Comparison of ENCODE assay signal across 6 cellular contexts in genomic region chr10:95202865-95203264, GRCh38. TPM values are rescaled to one million over a fixed set of nuclear protein-coding genes. Genes with fewer than 3 reads are reported as not detected.
"Had no signal": no experiment of that assay in that cellular context is flagged by ENCODE, and none has a peak within 500 bp of the region (broad histone marks: within the 10 kb centered on the region; RNA-seq: fewer than 3 reads in every experiment).

No MANE protein-coding gene starts in this region.

RNA-seq across cellular contexts. Expression of gene ACSM6, which starts 8.8 kb away (rescaled TPM):
- total RNA-seq: HepG2, HT-29, HT1080, IMR-90, K562 had no signal
- polyA plus RNA-seq: HepG2, IgD-negative memory B cell, IMR-90, K562 had no signal
